26 cellular contexts compared by ENCODE assay signal in the genomic region with DNA sequence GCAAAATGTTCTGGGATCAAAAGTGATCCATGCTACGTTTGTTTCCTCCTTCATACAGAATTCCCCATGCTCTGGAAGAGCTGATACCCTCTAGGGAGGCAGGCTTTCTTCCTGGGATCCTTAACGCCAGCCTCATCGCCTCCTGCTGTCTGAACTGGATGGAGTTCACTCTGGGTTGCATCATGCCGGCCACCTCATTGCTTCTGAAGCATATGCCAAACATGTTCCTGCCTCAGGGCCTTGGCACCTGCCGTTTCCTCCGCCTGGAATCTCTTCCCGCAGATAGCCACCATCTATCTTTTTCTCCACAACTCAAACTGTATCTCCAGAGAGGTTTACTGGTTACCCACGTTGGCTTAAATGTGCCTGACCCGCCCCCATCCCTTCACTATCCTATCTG.
DNase-seq lines count a peak whose midpoint lies in the region; ATAC-seq, FAIRE-seq and TF ChIP-seq lines count a peak whose summit lies in the region.
"Had no signal": no experiment of that assay in that cellular context is flagged by ENCODE, and none has a peak within 500 bp of the region (broad histone marks: within the 10 kb centered on the region; RNA-seq: fewer than 3 reads in every experiment).

No MANE protein-coding gene starts in this region.

- no peak overlapping the region for H4K12ac ChIP-seq in trophoblast cell (ENCODE audit: low read depth, low read length)

- no peaks in the 10 kb centered on the region for H3K79me2 ChIP-seq in HepG2 (ENCODE audit: insufficient read depth, low read length)
- no peaks in the 10 kb centered on the region for H3K79me2 ChIP-seq in trophoblast cell (ENCODE audit: control insufficient read depth, insufficient read depth, low read length, poor library complexity)

- TF ChIP-seq CTCF in HepG2 (CRISPR knock-in tag; IDR thresholded peaks at IDR 0.05) (no peak), right lobe of liver (IDR thresholded peaks at IDR 0.05) (no peak), epithelial cell of esophagus (IDR thresholded peaks at IDR 0.05; ENCODE audit: insufficient read depth, low read depth, low read length, missing control alignments) (no peak)

- H4K8ac ChIP-seq in trophoblast cell (ENCODE audit: low read depth, low read length): no peak overlapping the region

- in situ Hi-C loops in HepG2 (cut with HindIII; ENCODE audit: extremely low pct_ligation_motif_present, low pct_unique_long_range_greater_than_20kb): no loop called here

- H3K4me2 ChIP-seq in HepG2 (ENCODE audit: low read depth, low read length): no peak overlapping the region
- no peak overlapping the region for H3K4me2 ChIP-seq in trophoblast cell (ENCODE audit: low read length)

- ATAC-seq in HepG2: no peak
- no peak for ATAC-seq in right lobe of liver
- ATAC-seq in HG03432 (IDR thresholded peaks at IDR 0.05; ENCODE audit: unreplicated experiment): no peak
- ATAC-seq in HG03520 (IDR thresholded peaks at IDR 0.05; ENCODE audit: unreplicated experiment): no peak
- ATAC-seq in stimulated activated effector memory CD8-positive, alpha-beta T cell treated with anti-CD3 and anti-CD28 coated beads, Interleukin-12 subunit alpha, Interleukin-12 subunit beta, amount 100 ng/mL, for 72 hours: no peak
- ATAC-seq: GM12878 had no signal

- H3K14ac ChIP-seq in trophoblast cell (ENCODE audit: low read length): no peak overlapping the region

- TF ChIP-seq POLR2A in HepG2 (IDR thresholded peaks at IDR 0.05; ENCODE audit: insufficient read depth in 1 of 2, low read depth in 2 of 2, low read length in 2 of 2): no peak
- TF ChIP-seq POLR2A in right lobe of liver (IDR thresholded peaks at IDR 0.05): no peak

- H3K36me3 Mint-ChIP-seq in stimulated activated effector memory CD8-positive, alpha-beta T cell treated with anti-CD3 and anti-CD28 coated beads, Interleukin-12 subunit alpha, Interleukin-12 subunit beta, amount 100 ng/mL, for 72 hours: no peaks in the 10 kb centered on the region

- H3K27ac ChIP-seq in HepG2 (ENCODE audit: extremely low read length, insufficient read depth, low read length): no peak overlapping the region
- H3K27ac ChIP-seq in right lobe of liver: no peak overlapping the region
- no peak overlapping the region for H3K27ac ChIP-seq in trophoblast cell (ENCODE audit: low read depth, low read length)
- H3K27ac ChIP-seq: C4-2B, HL-60, RWPE1, SK-N-MC had no signal

- peaks cover 9% of the 10 kb centered on the region; the same call in 1 of the 2 replicates for H3K4me1 ChIP-seq in HepG2 (ENCODE audit: insufficient read depth, low read length)
- H3K4me1 ChIP-seq in right lobe of liver: no peaks in the 10 kb centered on the region
- no peaks in the 10 kb centered on the region for H3K4me1 ChIP-seq in trophoblast cell (ENCODE audit: control insufficient read depth in 1 of 2, insufficient read depth in 2 of 2, low read length in 2 of 2)

- CTCF ChIA-PET in HepG2 (lab: Yijun Ruan, JAX; ENCODE audit: low intra/inter-chr PET ratio, low total read pairs): no interaction called here

- no peak overlapping the region for H2BK120ac ChIP-seq in trophoblast cell (ENCODE audit: insufficient read depth, low read length, poor library complexity)

- no peak overlapping the region for H2AFZ ChIP-seq in HepG2 (ENCODE audit: low read length)
- H2AFZ ChIP-seq in trophoblast cell (ENCODE audit: insufficient read depth, low read length, poor library complexity): no peak overlapping the region

- H3K36me3 ChIP-seq in HepG2 (replicated peaks in 1 of 2; ENCODE audit: control insufficient read depth in 1 of 2, insufficient read depth in 2 of 2, low read length in 2 of 2): no peaks in the 10 kb centered on the region
- H3K36me3 ChIP-seq in right lobe of liver: no peaks in the 10 kb centered on the region
- H3K36me3 ChIP-seq in trophoblast cell (ENCODE audit: control insufficient read depth in 1 of 2, insufficient read depth in 2 of 2, low read length in 2 of 2): no peaks in the 10 kb centered on the region

- FAIRE-seq in HepG2 (lab: Jason Lieb, UNC): no peak
- FAIRE-seq: D721Med, GM12878 had no signal

- H3K27me3 ChIP-seq in HepG2 (ENCODE audit: control insufficient read depth in 1 of 2, insufficient read depth in 2 of 2, low read length in 2 of 2) (peaks cover 3 to 32% of the 10 kb centered on the region in 2 experiments; a peak in 3 of 5 replicates), right lobe of liver (no peaks in the 10 kb centered on the region), trophoblast cell (ENCODE audit: insufficient read depth, low read length) (no peaks in the 10 kb centered on the region)

- POLR2A ChIA-PET in HepG2 (lab: Yijun Ruan, JAX): no interaction called here

- no peak overlapping the region for H4K91ac ChIP-seq in trophoblast cell (ENCODE audit: low read depth, low read length)

- no peaks in the 10 kb centered on the region for H3K9me3 Mint-ChIP-seq in stimulated activated effector memory CD8-positive, alpha-beta T cell treated with anti-CD3 and anti-CD28 coated beads, Interleukin-12 subunit alpha, Interleukin-12 subunit beta, amount 100 ng/mL, for 72 hours
- H3K9me3 Mint-ChIP-seq: HFFc6 had no signal

- H3K9ac ChIP-seq in HepG2 (ENCODE audit: insufficient read depth, low read depth, low read length) (no peak overlapping the region), trophoblast cell (ENCODE audit: low read length) (no peak overlapping the region)

- no peaks in the 10 kb centered on the region for H3K79me1 ChIP-seq in trophoblast cell (ENCODE audit: low read length)

- H2AK5ac ChIP-seq in trophoblast cell (ENCODE audit: low read length): no peak overlapping the region

- H3K9me3 ChIP-seq in HepG2 (ENCODE audit: low read length) (no peaks in the 10 kb centered on the region), right lobe of liver (no peaks in the 10 kb centered on the region), trophoblast cell (ENCODE audit: insufficient read depth, low read depth, low read length) (no peaks in the 10 kb centered on the region)

- no peak overlapping the region for H3K4ac ChIP-seq in trophoblast cell (ENCODE audit: low read depth, low read length)

- H2BK12ac ChIP-seq in trophoblast cell (ENCODE audit: low read length): no peak overlapping the region

- H3K18ac ChIP-seq in trophoblast cell (ENCODE audit: low read length): no peak overlapping the region

- BruUV-seq in HepG2 (replicated peaks; lab: Mats Ljungman, UMichigan): no TSS peak

- no peak for TF ChIP-seq RAD21 in HepG2 (CRISPR knock-in tag; IDR thresholded peaks at IDR 0.05)

- no peak for DNase-seq in HepG2 (ENCODE audit: low spot score)
- DNase-seq in right lobe of liver: no peak
- DNase-seq in NCI-H226: peak; percentile 22
- DNase-seq in epithelial cell of esophagus (ENCODE audit: low read depth): peak; percentile 59
- DNase-seq in trophoblast cell: peak; percentile 49 to 62
- no peak for DNase-seq in stimulated activated effector memory CD8-positive, alpha-beta T cell treated with anti-CD3 and anti-CD28 coated beads, Interleukin-12 subunit alpha, Interleukin-12 subunit beta, amount 100 ng/mL, for 72 hours (ENCODE audit: low spot score in 2 of 2)
- DNase-seq: DMS79 treated with DMSO at 0.1 percent for 48 hours, HFFc6, IMR-90, Karpas-422, NCI-H1048, NCI-H1417 treated with DMSO at 0.1 percent for 48 hours, NCI-H187 treated with DMSO at 0.1 percent for 48 hours, NCI-H2227 treated with DMSO at 0.1 percent for 48 hours, NCI-H510A treated with DMSO at 0.1 percent for 48 hours, NCI-H748 treated with DMSO at 0.1 percent for 48 hours, SHP77 treated with DMSO at 0.1 percent for 48 hours, SW 1271 had no signal

- intact Hi-C loops in HepG2 (cut with micrococcal nuclease; ENCODE audit: unreplicated experiment): no loop called here
- intact Hi-C loops in right lobe of liver (cut with DNase I): no loop called here

- no peak overlapping the region for H3K23ac ChIP-seq in trophoblast cell (ENCODE audit: low read length)

- H4K20me1 ChIP-seq in HepG2 (ENCODE audit: insufficient read depth, low read length): no peaks in the 10 kb centered on the region

- TF ChIP-seq EP300 in HepG2 (IDR thresholded peaks at IDR 0.05; ENCODE audit: low read depth in 2 of 2, low read length in 2 of 2) (no peak), HepG2 (CRISPR knock-in tag; IDR thresholded peaks at IDR 0.05; ENCODE audit: borderline replicate concordance) (no peak)

- H3K27ac Mint-ChIP-seq in stimulated activated effector memory CD8-positive, alpha-beta T cell treated with anti-CD3 and anti-CD28 coated beads, Interleukin-12 subunit alpha, Interleukin-12 subunit beta, amount 100 ng/mL, for 72 hours: no peak overlapping the region
- H3K27ac Mint-ChIP-seq: HFFc6 had no signal

- H3K4me3 Mint-ChIP-seq in stimulated activated effector memory CD8-positive, alpha-beta T cell treated with anti-CD3 and anti-CD28 coated beads, Interleukin-12 subunit alpha, Interleukin-12 subunit beta, amount 100 ng/mL, for 72 hours: no peak overlapping the region
- H3K4me3 Mint-ChIP-seq: HFFc6 had no signal

- no peak overlapping the region for H3K4me3 ChIP-seq in HepG2 (replicated peaks in 1 of 3; ENCODE audit: insufficient read depth in 1 of 3, low read depth in 2 of 3, low read length in 3 of 3)
- no peak overlapping the region for H3K4me3 ChIP-seq in right lobe of liver
- no peak overlapping the region for H3K4me3 ChIP-seq in epithelial cell of esophagus (ENCODE audit: low read length)
- H3K4me3 ChIP-seq in trophoblast cell (ENCODE audit: low read depth, low read length): no peak overlapping the region
- H3K4me3 ChIP-seq: GM12878, SK-N-MC had no signal

- 3% methylated on average over 9 of the region's 9 CpGs for WGBS in HepG2 (ENCODE audit: low lambda C conversion rate)
- 36% methylated on average over 9 of the region's 9 CpGs for WGBS in right lobe of liver (ENCODE audit: insufficient coverage, low coverage, low lambda C conversion rate, missing lambda C conversion rate)
- no CpG with 5 or more reads among the region's 9 CpGs for WGBS in trophoblast cell (ENCODE audit: extremely low coverage, insufficient coverage, insufficient read length)

- no peaks in the 10 kb centered on the region for H3K4me1 Mint-ChIP-seq in stimulated activated effector memory CD8-positive, alpha-beta T cell treated with anti-CD3 and anti-CD28 coated beads, Interleukin-12 subunit alpha, Interleukin-12 subunit beta, amount 100 ng/mL, for 72 hours

- no peak overlapping the region for H2BK5ac ChIP-seq in trophoblast cell (ENCODE audit: low read depth, low read length, poor library complexity)

TF ChIP-seq in HepG2, 621 proteins besides CTCF, POLR2A, EP300 and RAD21 (continues in another document):
- TF ChIP-seq NCOA1 (CRISPR knock-in tag; IDR thresholded peaks at IDR 0.05) (no peak), ZNF205 (CRISPR knock-in tag; IDR thresholded peaks at IDR 0.05) (no peak)
- TF ChIP-seq, protein P1, sequence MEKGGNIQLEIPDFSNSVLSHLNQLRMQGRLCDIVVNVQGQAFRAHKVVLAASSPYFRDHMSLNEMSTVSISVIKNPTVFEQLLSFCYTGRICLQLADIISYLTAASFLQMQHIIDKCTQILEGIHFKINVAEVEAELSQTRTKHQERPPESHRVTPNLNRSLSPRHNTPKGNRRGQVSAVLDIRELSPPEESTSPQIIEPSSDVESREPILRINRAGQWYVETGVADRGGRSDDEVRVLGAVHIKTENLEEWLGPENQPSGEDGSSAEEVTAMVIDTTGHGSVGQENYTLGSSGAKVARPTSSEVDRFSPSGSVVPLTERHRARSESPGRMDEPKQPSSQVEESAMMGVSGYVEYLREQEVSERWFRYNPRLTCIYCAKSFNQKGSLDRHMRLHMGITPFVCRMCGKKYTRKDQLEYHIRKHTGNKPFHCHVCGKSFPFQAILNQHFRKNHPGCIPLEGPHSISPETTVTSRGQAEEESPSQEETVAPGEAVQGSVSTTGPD (CRISPR knock-in tag; IDR thresholded peaks at IDR 0.05): no peak

Comparison
In these comparisons a context has a peak if more than half of its experiments do, and no peak if none do; other contexts are left out.
1. DNase-seq: peak in NCI-H226 (single experiment), epithelial cell of esophagus (single experiment) and trophoblast cell (2 of 2); none in HepG2 (single experiment), right lobe of liver (0 of 3) and stimulated activated effector memory CD8-positive, alpha-beta T cell treated with anti-CD3 and anti-CD28 coated beads, Interleukin-12 subunit alpha, Interleukin-12 subunit beta, amount 100 ng/mL, for 72 hours (0 of 2).